In the genomic region with DNA sequence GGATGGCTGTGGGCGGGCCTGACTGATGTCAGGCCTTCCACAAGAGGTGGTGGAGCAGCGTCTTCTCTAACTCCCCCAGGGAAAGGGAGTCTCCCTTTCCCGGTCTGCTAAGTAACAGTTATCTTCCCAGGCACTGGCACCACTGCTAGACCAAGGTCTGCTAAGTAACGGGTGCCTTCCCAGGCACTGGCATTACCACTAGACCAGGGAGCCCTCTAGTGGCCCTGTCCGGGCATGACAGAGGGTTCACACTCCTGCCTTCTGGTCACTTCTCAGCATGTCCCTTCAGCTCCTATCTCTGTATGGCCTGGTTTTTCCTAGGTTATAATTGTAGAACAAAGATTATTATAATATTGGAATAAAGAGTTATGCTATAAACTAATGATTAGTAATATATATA, we compare ENCODE assay signal across 6 cellular contexts. TPM values are rescaled to one million over a fixed set of nuclear protein-coding genes. Genes with fewer than 3 reads are reported as not detected.
A peak's percentile ranks its signal among the peaks of the same experiment; 100 is the strongest.
DNase-seq lines count a peak whose midpoint lies in the region; ATAC-seq, FAIRE-seq and TF ChIP-seq lines count a peak whose summit lies in the region.
"Not testable (repeated sequence)": the region's sequence is repeated elsewhere in the genome, so short reads cannot be mapped to it uniquely, and the experiment has no call there.

No MANE protein-coding gene starts in this region.

- TF ChIP-seq CTCF in D721Med (IDR thresholded peaks at IDR 0.05; ENCODE audit: insufficient read depth, missing control alignments), result peak; percentile 42

- DNase-seq in D721Med (ENCODE audit: insufficient read length, low spot score), result not testable (repeated sequence)
- peak; percentile 79 for DNase-seq in NK-92 treated with Interleukin-12 subunit alpha and Interleukin-12 subunit beta, amount 100 ng/mL, for 24 hours (lab: John Stamatoyannopoulos, UW)
- DNase-seq in activated T-cell treated with anti-CD3 and anti-CD28 coated beads, Interleukin-2, amount 50 U/mL, for 48 hours, result peak; percentile 90 to 91
- DNase-seq in glomerular endothelial cell (ENCODE audit: extremely low read depth, low read depth, low spot score), result peak; percentile 4
- DNase-seq in stimulated activated CD4-positive, alpha-beta T cell treated with anti-CD3 and anti-CD28 coated beads, Interleukin-1b, Interleukin-23, amount 100 ng/mL, for 24 hours (ENCODE audit: low read depth in 4 of 4, low spot score in 1 of 4), result peak; percentile 58 to 79 (median 64)

- FAIRE-seq in D721Med (lab: Jason Lieb, UNC), result not testable (repeated sequence)

- peak; percentile 1 for ATAC-seq in HG02870 (IDR thresholded peaks at IDR 0.05; ENCODE audit: unreplicated experiment)

RNA-seq across cellular contexts. Expression of gene PVRIG, which starts 1.8 kb away (rescaled TPM):
- total RNA-seq in glomerular endothelial cell, result 0.12 TPM in 1 of 2 replicates, not detected in the other

RNA-seq across cellular contexts. Expression of gene STAG3, which starts 40.2 kb away (rescaled TPM):
- 0.15 and 1.1 TPM in 2 replicates for total RNA-seq in glomerular endothelial cell

RNA-seq across cellular contexts. Expression of gene GPC2, which starts 40.8 kb away (rescaled TPM):
- 3.2 and 6.8 TPM in 2 replicates for total RNA-seq in glomerular endothelial cell

RNA-seq across cellular contexts. Expression of gene GAL3ST4, which starts 49.5 kb away (rescaled TPM):
- 1.6 and 2.3 TPM in 2 replicates for total RNA-seq in glomerular endothelial cell

RNA-seq across cellular contexts. Expression of gene TRAPPC14, which starts 59.4 kb away (rescaled TPM):
- 9.3 and 20.0 TPM in 2 replicates for total RNA-seq in glomerular endothelial cell
